26 cellular contexts compared by ENCODE assay signal in the genomic region with DNA sequence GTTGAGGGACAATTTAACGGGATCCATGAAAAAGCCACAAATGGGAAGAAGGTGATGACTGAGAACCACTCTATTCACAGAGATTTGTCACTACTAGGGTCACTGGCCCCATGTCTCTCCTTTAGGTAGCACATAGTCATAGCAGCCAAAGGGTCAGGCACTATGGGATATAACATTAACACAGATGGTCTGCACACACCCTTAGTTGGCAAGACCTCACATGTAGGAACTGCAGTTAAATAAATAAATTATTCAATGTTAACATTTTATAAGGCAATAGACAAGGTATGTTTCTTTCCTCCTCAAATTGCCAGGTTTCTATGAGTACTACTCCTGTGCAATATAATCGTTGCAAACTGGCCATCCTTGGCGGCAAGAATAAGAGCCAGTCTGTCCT.
"Had no signal": no experiment of that assay in that cellular context is flagged by ENCODE, and none has a peak within 500 bp of the region (broad histone marks: within the 10 kb centered on the region; RNA-seq: fewer than 3 reads in every experiment).

No MANE protein-coding gene starts in this region.

- H3K27me3 ChIP-seq: ascending aorta, body of pancreas, MG63 had no signal

- H3K27ac ChIP-seq: ascending aorta, body of pancreas, SK-N-MC had no signal

- H3K4me3 ChIP-seq: ascending aorta, body of pancreas, MG63, SK-N-MC had no signal

- FAIRE-seq: bronchial epithelial cell had no signal

- H3K9me3 Mint-ChIP-seq: activated naive CD4-positive, alpha-beta T cell treated with anti-CD3 and anti-CD28 coated beads, Interleukin-2, amount 50 U/mL, for 24 hours; activated T-cell treated with anti-CD3 and anti-CD28 coated beads, Interleukin-2, amount 50 U/mL, for 24 hours; activated T-helper 1 cell treated with anti-CD3 and anti-CD28 coated beads, Interleukin-12 subunit alpha, Interleukin-12 subunit beta, Interleukin-2, Interleukin-4 antibody, amounts not matched to agents 30 ng/mL and 10 ng/mL and 1 ng/mL, durations not matched to agents 14 hours and 24 hours and 36 hours; T-cell had no signal

- H3K9me3 ChIP-seq: ascending aorta, body of pancreas, MG63 had no signal

- H3K27me3 Mint-ChIP-seq: activated CD8-positive, alpha-beta memory T cell treated with anti-CD3 and anti-CD28 coated beads, Interleukin-2, amount 10 ng/mL, durations not matched to agents 7 days and 5 days; activated naive CD4-positive, alpha-beta T cell treated with anti-CD3 and anti-CD28 coated beads, Interleukin-2, amount 50 U/mL, for 24 hours; activated T-cell treated with anti-CD3 and anti-CD28 coated beads, Interleukin-2, amount 50 U/mL, for 24 hours; T-cell had no signal

- H3K36me3 ChIP-seq: MG63 had no signal

- H3K27ac Mint-ChIP-seq: activated CD8-positive, alpha-beta memory T cell treated with anti-CD3 and anti-CD28 coated beads, Interleukin-2, amount 10 ng/mL, durations not matched to agents 7 days and 5 days; activated naive CD4-positive, alpha-beta T cell treated with anti-CD3 and anti-CD28 coated beads, Interleukin-2, amount 50 U/mL, for 24 hours; activated T-cell treated with anti-CD3 and anti-CD28 coated beads, Interleukin-2, amount 50 U/mL, for 24 hours; activated T-helper 1 cell treated with anti-CD3 and anti-CD28 coated beads, Interleukin-12 subunit alpha, Interleukin-12 subunit beta, Interleukin-2, Interleukin-4 antibody, amounts not matched to agents 30 ng/mL and 10 ng/mL and 1 ng/mL, durations not matched to agents 14 hours and 24 hours and 36 hours; T-cell had no signal

- H3K4me1 ChIP-seq: ascending aorta, body of pancreas had no signal

- H3K4me3 Mint-ChIP-seq: activated CD8-positive, alpha-beta memory T cell treated with anti-CD3 and anti-CD28 coated beads, Interleukin-2, amount 10 ng/mL, durations not matched to agents 7 days and 5 days; activated naive CD4-positive, alpha-beta T cell treated with anti-CD3 and anti-CD28 coated beads, Interleukin-2, amount 50 U/mL, for 24 hours; activated T-cell treated with anti-CD3 and anti-CD28 coated beads, Interleukin-2, amount 50 U/mL, for 24 hours; activated T-helper 1 cell treated with anti-CD3 and anti-CD28 coated beads, Interleukin-12 subunit alpha, Interleukin-12 subunit beta, Interleukin-2, Interleukin-4 antibody, amounts not matched to agents 30 ng/mL and 10 ng/mL and 1 ng/mL, durations not matched to agents 14 hours and 24 hours and 36 hours; T-cell had no signal

- ATAC-seq: activated CD4-positive, CD25-positive, alpha-beta regulatory T cell treated with anti-CD3 and anti-CD28 coated beads, Interleukin-2, amount 50 U/mL, for 24 hours; activated CD8-positive, alpha-beta memory T cell treated with anti-CD3 and anti-CD28 coated beads, Interleukin-2, amount 10 ng/mL, durations not matched to agents 7 days and 5 days; body of pancreas; Panc1; Right ventricle myocardium inferior had no signal

- DNase-seq: activated CD4-positive, alpha-beta T cell treated with anti-CD3 and anti-CD28 coated beads for 4 hours; activated CD4-positive, alpha-beta T cell treated with anti-CD3 and anti-CD28 coated beads, Interleukin-2, amount 50 U/mL, for 48 hours; activated CD8-positive, alpha-beta memory T cell treated with anti-CD3 and anti-CD28 coated beads, Interleukin-2, amount 10 ng/mL, durations not matched to agents 7 days and 5 days; activated effector memory CD4-positive, alpha-beta T cell treated with Interleukin-2 at 50 U/mL for 16 hours; activated naive CD4-positive, alpha-beta T cell; activated T-cell treated with anti-CD3 and anti-CD28 coated beads, Interleukin-2, amount 50 U/mL, for 24 hours; MG63; MV-4-11; NCI-H1092 treated with DMSO at 0.1 percent for 48 hours; NCI-H1436; NCI-H2081; NCI-H446; NK-92 treated with Interleukin-12 subunit alpha and Interleukin-12 subunit beta, amount 100 ng/mL, for 24 hours; OCI-M1; RPMI8226; T-helper 2 cell had no signal
